7 cellular contexts compared by ENCODE assay signal in the genomic region with DNA sequence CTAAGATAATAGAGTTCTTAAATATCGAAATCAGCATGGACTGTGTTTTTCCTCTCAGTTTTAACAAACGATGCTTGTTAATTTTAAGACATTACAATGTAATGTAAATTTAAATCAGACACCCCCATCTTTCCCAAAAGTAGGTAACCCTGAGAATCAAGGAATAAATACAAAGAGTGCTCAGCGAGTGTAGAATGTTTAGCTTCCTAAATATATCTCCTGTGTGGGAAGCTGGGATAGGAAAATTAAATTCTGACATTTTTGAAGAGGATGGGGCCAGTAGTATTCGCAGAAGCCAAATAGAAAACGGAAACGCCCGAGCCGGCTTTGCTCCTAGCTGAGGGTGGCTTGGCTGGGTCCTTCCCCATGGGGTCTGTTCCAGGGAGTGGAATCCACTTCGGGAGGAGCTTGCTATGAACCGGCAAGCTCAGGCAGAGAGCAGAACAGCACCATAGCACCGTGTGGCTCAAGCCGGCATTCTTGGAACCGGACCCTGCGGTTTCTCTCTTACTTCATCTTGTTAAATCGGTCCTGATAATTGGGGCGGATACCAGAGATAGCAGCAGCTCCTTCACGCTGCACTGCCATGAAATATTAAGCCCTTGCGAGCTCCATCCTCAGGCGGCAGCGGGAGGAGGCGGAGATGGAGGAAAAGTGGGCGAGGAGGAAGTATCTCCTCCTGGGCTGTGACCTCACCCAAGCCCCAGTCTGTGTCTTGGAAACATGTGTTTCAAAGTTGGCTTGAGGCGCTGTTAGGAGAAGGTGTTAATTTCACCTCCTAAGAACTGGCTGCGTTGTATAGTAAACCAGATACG. TPM values are rescaled to one million over a fixed set of nuclear protein-coding genes. Genes with fewer than 3 reads are reported as not detected.
A peak's percentile ranks its signal among the peaks of the same experiment; 100 is the strongest.
DNase-seq lines count a peak whose midpoint lies in the region; ATAC-seq and TF ChIP-seq lines count a peak whose summit lies in the region.

No MANE protein-coding gene starts in this region.

- H3K36me3 ChIP-seq in esophagus muscularis mucosa (no peaks in the 10 kb centered on the region), mucosa of descending colon (ENCODE audit: low read depth) (no peaks in the 10 kb centered on the region), urinary bladder (ENCODE audit: insufficient read depth) (no peaks in the 10 kb centered on the region), SJCRH30 (peaks cover 5% of the 10 kb centered on the region)

- H3K9me3 ChIP-seq in esophagus muscularis mucosa (no peaks in the 10 kb centered on the region), mucosa of descending colon (no peaks in the 10 kb centered on the region), SJCRH30 (replicated peaks) (no peaks in the 10 kb centered on the region)

- peak in 1 of 3 experiments; percentile 10 for TF ChIP-seq CTCF in esophagus muscularis mucosa (IDR thresholded peaks at IDR 0.05)
- TF ChIP-seq CTCF in mucosa of descending colon (IDR thresholded peaks at IDR 0.05) = no peak

- H3K27me3 ChIP-seq in esophagus muscularis mucosa (no peaks in the 10 kb centered on the region), SJCRH30 (no peaks in the 10 kb centered on the region)

- TF ChIP-seq EP300 in esophagus muscularis mucosa (IDR thresholded peaks at IDR 0.05) = no peak

- H3K4me3 ChIP-seq in esophagus muscularis mucosa (peak overlapping the region; percentile 35 to 54 (median 45)), mucosa of descending colon (no peak overlapping the region), urinary bladder (ENCODE audit: low read depth, low read length) (peak overlapping the region; percentile 24), SJCRH30 (no peak overlapping the region)

- peak overlapping the region; percentile 29 to 68 (median 49) for H3K27ac ChIP-seq in esophagus muscularis mucosa (replicated peaks in 1 of 4)
- H3K27ac ChIP-seq in urinary bladder (ENCODE audit: low read depth) = no peak overlapping the region
- no peak overlapping the region for H3K27ac ChIP-seq in SJCRH30

- no peak for TF ChIP-seq POLR2A in esophagus muscularis mucosa (IDR thresholded peaks at IDR 0.05; ENCODE audit: low read depth)

- 52% methylated on average over 24 of the region's 25 CpGs for WGBS in esophagus muscularis mucosa
- WGBS in urinary bladder = 38% methylated on average over 25 of the region's 25 CpGs

- intact Hi-C loops in esophagus muscularis mucosa (cut with DNase I) = no loop called here
- intact Hi-C loops in mucosa of descending colon (cut with DNase I, micrococcal nuclease) = no loop called here

- H3K4me1 ChIP-seq in esophagus muscularis mucosa (peaks cover 0 to 16% (median 10%) of the 10 kb centered on the region in 4 donors), mucosa of descending colon (ENCODE audit: low read depth) (no peaks in the 10 kb centered on the region), urinary bladder (ENCODE audit: insufficient read depth) (no peaks in the 10 kb centered on the region), SJCRH30 (no peaks in the 10 kb centered on the region)

- no peak for DNase-seq in esophagus muscularis mucosa (ENCODE audit: extremely low spot score)
- no peak for DNase-seq in mucosa of descending colon
- no peak for DNase-seq in SJCRH30
- DNase-seq in NCI-H2081 treated with DMSO at 0.1 percent for 48 hours (lab: John Stamatoyannopoulos, UW) = no peak
- DNase-seq in hypothalamus (lab: John Stamatoyannopoulos, UW) = no peak

- peak; percentile 27 for ATAC-seq in mucosa of descending colon

TF ChIP-seq in PFSK-1, 5 proteins besides CTCF, POLR2A, EP300 and RAD21:
- peak; percentile 27; the same call in 1 of the 2 replicates for TF ChIP-seq SIN3A (IDR thresholded peaks at IDR 0.05; ENCODE audit: borderline replicate concordance, insufficient read depth, low read length)
- TF ChIP-seq, protein P1, sequence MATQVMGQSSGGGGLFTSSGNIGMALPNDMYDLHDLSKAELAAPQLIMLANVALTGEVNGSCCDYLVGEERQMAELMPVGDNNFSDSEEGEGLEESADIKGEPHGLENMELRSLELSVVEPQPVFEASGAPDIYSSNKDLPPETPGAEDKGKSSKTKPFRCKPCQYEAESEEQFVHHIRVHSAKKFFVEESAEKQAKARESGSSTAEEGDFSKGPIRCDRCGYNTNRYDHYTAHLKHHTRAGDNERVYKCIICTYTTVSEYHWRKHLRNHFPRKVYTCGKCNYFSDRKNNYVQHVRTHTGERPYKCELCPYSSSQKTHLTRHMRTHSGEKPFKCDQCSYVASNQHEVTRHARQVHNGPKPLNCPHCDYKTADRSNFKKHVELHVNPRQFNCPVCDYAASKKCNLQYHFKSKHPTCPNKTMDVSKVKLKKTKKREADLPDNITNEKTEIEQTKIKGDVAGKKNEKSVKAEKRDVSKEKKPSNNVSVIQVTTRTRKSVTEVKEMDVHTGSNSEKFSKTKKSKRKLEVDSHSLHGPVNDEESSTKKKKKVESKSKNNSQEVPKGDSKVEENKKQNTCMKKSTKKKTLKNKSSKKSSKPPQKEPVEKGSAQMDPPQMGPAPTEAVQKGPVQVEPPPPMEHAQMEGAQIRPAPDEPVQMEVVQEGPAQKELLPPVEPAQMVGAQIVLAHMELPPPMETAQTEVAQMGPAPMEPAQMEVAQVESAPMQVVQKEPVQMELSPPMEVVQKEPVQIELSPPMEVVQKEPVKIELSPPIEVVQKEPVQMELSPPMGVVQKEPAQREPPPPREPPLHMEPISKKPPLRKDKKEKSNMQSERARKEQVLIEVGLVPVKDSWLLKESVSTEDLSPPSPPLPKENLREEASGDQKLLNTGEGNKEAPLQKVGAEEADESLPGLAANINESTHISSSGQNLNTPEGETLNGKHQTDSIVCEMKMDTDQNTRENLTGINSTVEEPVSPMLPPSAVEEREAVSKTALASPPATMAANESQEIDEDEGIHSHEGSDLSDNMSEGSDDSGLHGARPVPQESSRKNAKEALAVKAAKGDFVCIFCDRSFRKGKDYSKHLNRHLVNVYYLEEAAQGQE (IDR thresholded peaks at IDR 0.05; ENCODE audit: insufficient read depth in 1 of 2, low read depth in 2 of 2, low read length in 2 of 2) = no peak

RNA-seq across cellular contexts. Expression of a gene that starts 24.9 kb away (rescaled TPM):
- not detected for polyA plus RNA-seq in PFSK-1 (2012; ENCODE audit: insufficient read length, low read depth)
- total RNA-seq in esophagus muscularis mucosa (1 to 10 TPM; 1.6 to 2.8 (median 1.9) TPM), mucosa of descending colon (1 to 10 TPM; 2.2 to 7.9 (median 4.3) TPM), urinary bladder (13.5 TPM)
- 4.4 TPM for polyA plus RNA-seq in urinary bladder
- 20.2 and 24.0 TPM in 2 replicates for total RNA-seq in SJCRH30 (2014; rRNA removed; shearing (Covaris generic))

Comparison
In these comparisons a context has a peak if more than half of its experiments do, and no peak if none do; other contexts are left out.
1. H3K27ac ChIP-seq: peak in esophagus muscularis mucosa (4 of 4); none in urinary bladder (single experiment) and SJCRH30 (single experiment).
2. H3K4me3 ChIP-seq: peak in esophagus muscularis mucosa (4 of 4) and urinary bladder (single experiment); none in mucosa of descending colon (single experiment) and SJCRH30 (single experiment).